Comparison of ENCODE assay signal across 20 cellular contexts in the genomic region with DNA sequence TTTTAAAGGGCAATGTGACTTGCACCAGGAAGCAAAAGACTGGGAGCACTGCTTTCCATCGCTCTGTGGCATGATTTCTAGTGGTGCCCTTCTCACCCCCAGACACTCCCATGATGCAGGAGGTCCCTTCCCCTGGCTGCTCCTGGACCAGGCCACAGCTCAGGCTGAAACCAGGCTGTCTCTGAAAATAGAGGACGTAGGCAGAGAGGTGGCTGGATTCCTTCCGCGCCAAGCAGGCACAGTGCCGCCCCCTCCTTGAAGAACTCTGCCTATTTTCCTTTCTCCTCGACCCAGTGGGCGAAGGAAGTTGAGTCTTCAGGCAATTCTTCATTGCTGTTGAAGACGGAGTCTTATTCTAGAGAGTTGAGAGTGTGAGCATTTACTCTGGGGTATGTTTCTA.
"Had no signal": no experiment of that assay in that cellular context is flagged by ENCODE, and none has a peak within 500 bp of the region (broad histone marks: within the 10 kb centered on the region; RNA-seq: fewer than 3 reads in every experiment).

No MANE protein-coding gene starts in this region.

- ATAC-seq: left ventricle myocardium superior; lower lobe of right lung; naive thymus-derived CD4-positive, alpha-beta T cell; pancreas; right lobe of liver; stimulated activated effector memory CD8-positive, alpha-beta T cell treated with anti-CD3 and anti-CD28 coated beads, Interleukin-12 subunit alpha, Interleukin-12 subunit beta, amount 100 ng/mL, for 72 hours had no signal

- H3K27ac ChIP-seq: coronary artery, esophagus muscularis mucosa, lower lobe of right lung, pancreas, right lobe of liver, stomach, testis, tibial artery, upper lobe of left lung had no signal

- H3K4me3 ChIP-seq: coronary artery, esophagus muscularis mucosa, lower lobe of right lung, pancreas, right lobe of liver, smooth muscle cell, stomach, testis, tibial artery, upper lobe of left lung had no signal

- H3K27me3 ChIP-seq: esophagus muscularis mucosa, pancreas, right lobe of liver, stomach, testis, tibial artery, upper lobe of left lung had no signal

- H3K4me1 ChIP-seq: pancreas, right lobe of liver, testis, tibial artery had no signal

- DNase-seq: dermis blood vessel endothelial cell; effector memory CD4-positive, alpha-beta T cell; foreskin melanocyte; left ventricle myocardium superior; lower lobe of right lung; naive thymus-derived CD4-positive, alpha-beta T cell; pancreas; right lobe of liver; stimulated activated CD4-positive, alpha-beta T cell treated with anti-CD3 and anti-CD28 coated beads, Interleukin-12 subunit alpha, Interleukin-12 subunit beta, amount 100 ng/mL, for 4 hours; stimulated activated CD4-positive, alpha-beta T cell treated with anti-CD3 and anti-CD28 coated beads, Interleukin-1b, Interleukin-23, amount 100 ng/mL, for 48 hours; stimulated activated CD4-positive, alpha-beta T cell treated with anti-CD3 and anti-CD28 coated beads, Interleukin-4, amount 100 ng/mL, for 24 hours; stimulated activated naive CD4-positive, alpha-beta T cell treated with Interleukin-2 at 50 U/mL for 16 hours; stomach; testis; tibial artery had no signal

- H3K36me3 ChIP-seq: esophagus muscularis mucosa, lower lobe of right lung, pancreas, right lobe of liver, stomach, tibial artery, upper lobe of left lung had no signal

- H3K4me2 ChIP-seq: smooth muscle cell had no signal

- H3K9me3 ChIP-seq: esophagus muscularis mucosa, lower lobe of right lung, pancreas, right lobe of liver, stomach, testis, tibial artery, upper lobe of left lung had no signal
